27 cellular contexts compared by ENCODE assay signal in the genomic region with DNA sequence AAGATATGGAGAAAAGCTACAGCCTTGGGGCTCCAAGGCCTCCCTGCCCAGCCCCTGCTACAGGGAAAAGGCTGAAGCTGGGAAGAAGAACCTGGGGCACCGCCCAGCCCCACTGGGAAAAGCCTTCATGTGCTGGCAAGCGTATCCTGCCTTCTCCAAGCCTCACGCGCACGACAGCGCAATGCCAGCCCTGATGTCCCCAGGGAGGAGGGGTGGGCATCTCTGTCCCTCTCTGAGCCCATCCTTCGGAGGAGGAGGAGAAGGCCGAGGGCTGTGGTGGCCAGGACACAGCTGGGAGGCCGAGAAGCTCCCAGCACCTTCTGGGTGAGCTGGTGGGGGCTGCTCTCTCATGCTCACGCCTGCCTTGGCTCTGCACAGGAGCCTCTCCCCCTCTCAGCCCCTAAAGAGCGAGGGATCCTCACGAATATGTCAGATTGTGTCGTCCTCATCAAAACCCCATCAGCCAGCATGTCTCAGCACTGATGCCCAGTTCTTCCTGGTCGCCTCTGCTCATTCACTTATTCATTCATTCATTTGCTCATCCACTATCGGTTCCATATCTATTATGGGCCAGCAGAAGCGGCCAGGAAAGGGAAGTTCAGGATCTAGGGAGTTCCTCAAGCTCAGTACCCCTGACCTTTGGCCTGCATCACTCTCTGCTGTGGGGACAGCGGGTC. TPM values are rescaled to one million over a fixed set of nuclear protein-coding genes. Genes with fewer than 3 reads are reported as not detected.
DNase-seq lines count a peak whose midpoint lies in the region; ATAC-seq, FAIRE-seq and TF ChIP-seq lines count a peak whose summit lies in the region.
"Had no signal": no experiment of that assay in that cellular context is flagged by ENCODE, and none has a peak within 500 bp of the region (broad histone marks: within the 10 kb centered on the region; RNA-seq: fewer than 3 reads in every experiment).

No MANE protein-coding gene starts in this region.

- TF ChIP-seq CTCF in RWPE1 (conservative IDR thresholded peaks at IDR 0.05; ENCODE audit: low read depth), result no peak
- TF ChIP-seq CTCF in bronchial epithelial cell (IDR thresholded peaks at IDR 0.05; ENCODE audit: insufficient read depth, low read length, severe bottlenecking), result no peak
- TF ChIP-seq CTCF in neural progenitor cell (IDR thresholded peaks at IDR 0.05), result no peak
- TF ChIP-seq CTCF in right atrium auricular region (IDR thresholded peaks at IDR 0.05), result no peak

- peaks cover 9% of the 10 kb centered on the region for H3K36me3 Mint-ChIP-seq in neural progenitor cell

- H3K9ac ChIP-seq in BLaER1 (peak overlapping the region; percentile 23; the same call in 1 of the 2 replicates), neural progenitor cell (no peak overlapping the region)

- POLR2A ChIA-PET in RWPE1 (lab: Yijun Ruan, JAX; ENCODE audit: low non-redundant PET), result no interaction called here

- no peak overlapping the region for H3K4me3 ChIP-seq in BLaER1
- no peak overlapping the region for H3K4me3 ChIP-seq in bronchial epithelial cell (ENCODE audit: low read depth, low read length)
- H3K4me3 ChIP-seq in neural progenitor cell, result no peak overlapping the region
- no peak overlapping the region for H3K4me3 ChIP-seq in right atrium auricular region
- H3K4me3 ChIP-seq: A549, GM23338, HAP-1, SJCRH30 had no signal

- H4K20me1 ChIP-seq in BLaER1, result no peaks in the 10 kb centered on the region; the same call in 1 of the 2 replicates
- peaks cover 20% of the 10 kb centered on the region for H4K20me1 ChIP-seq in neural progenitor cell (ENCODE audit: low read depth)

- H3K4me2 ChIP-seq in BLaER1 (peak overlapping the region; percentile 11; the same call in 1 of the 2 replicates), neural progenitor cell (no peak overlapping the region)
- H3K4me2 ChIP-seq: A549, GM23338 had no signal

- ATAC-seq in GM18519 (IDR thresholded peaks at IDR 0.05; ENCODE audit: low FRiP score, unreplicated experiment), result no peak
- ATAC-seq: A549, GM23338, PC-3, Right ventricle myocardium inferior, SK-N-SH treated with all-trans-retinoic acid at 6 μM for 48 hours had no signal

- H3K36me3 ChIP-seq in BLaER1, result peaks cover 43% of the 10 kb centered on the region
- peaks cover 25% of the 10 kb centered on the region for H3K36me3 ChIP-seq in bronchial epithelial cell (ENCODE audit: control insufficient read depth, insufficient read depth, low read length)
- H3K36me3 ChIP-seq in neural progenitor cell, result no peaks in the 10 kb centered on the region
- no peaks in the 10 kb centered on the region for H3K36me3 ChIP-seq in right atrium auricular region
- H3K36me3 ChIP-seq: SJCRH30 had no signal

- CTCF ChIA-PET in RWPE1 (lab: Yijun Ruan, JAX), result interaction anchor here (1.0 to 1.2 kb wide), 2 partner anchors 68 to 91 kb away, joined by 3 read pairs; no protein-coding TSS in a partner anchor

- peaks cover 72% of the 10 kb centered on the region for H3K4me1 Mint-ChIP-seq in neural progenitor cell
- H3K4me1 Mint-ChIP-seq: CD14-positive monocyte; CD8-positive, alpha-beta memory T cell had no signal

- peak; percentile 86 for FAIRE-seq in bronchial epithelial cell (lab: Jason Lieb, UNC)
- FAIRE-seq: A549 had no signal

- peak overlapping the region; percentile 92 for H3K27ac Mint-ChIP-seq in neural progenitor cell
- H3K27ac Mint-ChIP-seq: CD14-positive monocyte, GM23338 had no signal

- peaks cover 45% of the 10 kb centered on the region for H3K4me1 ChIP-seq in BLaER1
- peaks cover 43% of the 10 kb centered on the region for H3K4me1 ChIP-seq in neural progenitor cell
- no peaks in the 10 kb centered on the region for H3K4me1 ChIP-seq in right atrium auricular region
- H3K4me1 ChIP-seq: A549 had no signal

- H3K79me2 ChIP-seq in neural progenitor cell (ENCODE audit: low read depth), result no peaks in the 10 kb centered on the region

- H3F3A ChIP-seq in neural progenitor cell (ENCODE audit: low read depth), result peaks cover 29% of the 10 kb centered on the region

- DNase-seq in RWPE1 (ENCODE audit: low spot score), result no peak
- no peak for DNase-seq in bronchial epithelial cell (ENCODE audit: low read depth)
- no peak for DNase-seq in neural progenitor cell (ENCODE audit: low spot score)
- no peak for DNase-seq in right atrium auricular region (ENCODE audit: low spot score)
- no peak for DNase-seq in C1 segment of cervical spinal cord (lab: John Stamatoyannopoulos, UW)
- DNase-seq: Calu3; CD8-positive, alpha-beta memory T cell; DMS153; DND-41; Karpas-422; NCI-H1092; NCI-H1417 treated with DMSO at 0.1 percent for 48 hours; NCI-H2081; NCI-H446; NCI-H82; NK-92 treated with Interleukin-12 subunit alpha and Interleukin-12 subunit beta, amount 100 ng/mL, for 24 hours; PC-3; SJCRH30 had no signal

- no peaks in the 10 kb centered on the region for H3K27me3 ChIP-seq in BLaER1
- H3K27me3 ChIP-seq in bronchial epithelial cell (ENCODE audit: control insufficient read depth, insufficient read depth, low read length), result no peaks in the 10 kb centered on the region
- H3K27me3 ChIP-seq in neural progenitor cell, result no peaks in the 10 kb centered on the region
- H3K27me3 ChIP-seq in right atrium auricular region, result no peaks in the 10 kb centered on the region
- H3K27me3 ChIP-seq: SJCRH30 had no signal

- no peaks in the 10 kb centered on the region for H3K9me3 Mint-ChIP-seq in neural progenitor cell
- H3K9me3 Mint-ChIP-seq: CD8-positive, alpha-beta memory T cell; GM23338 had no signal

- no peak overlapping the region for H2AFZ ChIP-seq in neural progenitor cell (replicated peaks)
- H2AFZ ChIP-seq: GM23338 had no signal

- no peak overlapping the region for H3K4me3 Mint-ChIP-seq in neural progenitor cell
- H3K4me3 Mint-ChIP-seq: CD14-positive monocyte; CD8-positive, alpha-beta memory T cell; GM23338 had no signal

- H3K27me3 Mint-ChIP-seq in neural progenitor cell (ENCODE audit: insufficient read depth, low read depth), result peaks cover 8% of the 10 kb centered on the region
- H3K27me3 Mint-ChIP-seq: CD8-positive, alpha-beta memory T cell had no signal

- no peaks in the 10 kb centered on the region for H3K9me3 ChIP-seq in BLaER1
- no peaks in the 10 kb centered on the region for H3K9me3 ChIP-seq in neural progenitor cell (ENCODE audit: low read depth)
- no peaks in the 10 kb centered on the region for H3K9me3 ChIP-seq in right atrium auricular region
- H3K9me3 ChIP-seq: A549, HAP-1, SJCRH30 had no signal

- H3K27ac ChIP-seq in BLaER1, result 0 out of 2 replicates have a peak overlapping the region, but pooled peaks have one; percentile 16
- peak overlapping the region; percentile 33 for H3K27ac ChIP-seq in RWPE1
- H3K27ac ChIP-seq in neural progenitor cell, result no peak overlapping the region
- H3K27ac ChIP-seq in right atrium auricular region, result no peak overlapping the region
- H3K27ac ChIP-seq: A549, HL-60, SJCRH30 had no signal

RNA-seq across cellular contexts. Expression of gene ACOT7, which starts 56.5 kb away (rescaled TPM):
- total RNA-seq in bronchial epithelial cell (88.1 and 89.8 TPM in 2 replicates), neural progenitor cell (ENCODE audit: low replicate concordance) (19.6 and 44.9 TPM in 2 replicates), right atrium auricular region (10 to 100 TPM in 1 of 2 donors, 1 to 10 TPM in 1; 6.6 to 10.7 TPM)

Comparison
In these comparisons a context has a peak if more than half of its experiments do, and no peak if none do; other contexts are left out.
1. H3K27ac ChIP-seq: peak in BLaER1 (single experiment) and RWPE1 (single experiment); none in neural progenitor cell (single experiment) and right atrium auricular region (0 of 2).